ENCODE assay signal across 11 cellular contexts in the genomic region with DNA sequence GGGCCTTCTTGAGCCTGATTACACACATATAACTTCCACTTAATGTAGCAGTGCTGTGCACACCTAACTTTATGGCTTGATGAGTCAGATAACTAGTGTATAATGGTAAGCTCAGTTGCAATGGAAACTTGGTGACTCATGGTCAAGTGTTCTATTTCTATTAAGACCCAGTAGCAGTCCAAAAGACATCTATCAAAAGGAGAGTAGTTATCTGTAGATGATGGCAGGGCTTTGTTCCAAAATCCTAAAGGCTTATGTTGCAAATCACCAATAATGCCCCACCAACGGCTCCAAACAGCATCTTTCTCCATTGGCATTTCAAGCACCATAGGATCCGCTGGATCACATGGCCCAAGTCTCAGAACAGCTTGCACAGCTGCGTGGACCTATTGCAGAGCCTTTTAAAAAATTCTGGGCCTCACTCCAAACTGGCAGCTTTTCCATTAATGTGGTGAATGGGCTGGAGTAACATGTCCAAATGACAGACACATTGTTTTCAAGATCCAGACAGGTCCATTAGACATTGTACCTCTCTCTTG.
DNase-seq lines count a peak whose midpoint lies in the region; ATAC-seq and TF ChIP-seq lines count a peak whose summit lies in the region.
"Had no signal": no experiment of that assay in that cellular context is flagged by ENCODE, and none has a peak within 500 bp of the region (broad histone marks: within the 10 kb centered on the region; RNA-seq: fewer than 3 reads in every experiment).

No MANE protein-coding gene starts in this region.

- H3K27me3 Mint-ChIP-seq in activated naive CD8-positive, alpha-beta T cell treated with anti-CD3 and anti-CD28 coated beads for 36 hours = no peaks in the 10 kb centered on the region

- no peak overlapping the region for H3K4me3 ChIP-seq in AG09309 (ENCODE audit: control insufficient read depth, low read depth, low read length)
- H3K4me3 ChIP-seq in left lung = no peak overlapping the region
- no peak overlapping the region for H3K4me3 ChIP-seq in ascending aorta
- H3K4me3 ChIP-seq: cardiac muscle cell, neural progenitor cell had no signal

- no peak overlapping the region for H3K27ac Mint-ChIP-seq in activated naive CD8-positive, alpha-beta T cell treated with anti-CD3 and anti-CD28 coated beads for 36 hours
- H3K27ac Mint-ChIP-seq: neural progenitor cell had no signal

- no peaks in the 10 kb centered on the region for H3K36me3 ChIP-seq in left lung
- no peaks in the 10 kb centered on the region for H3K36me3 ChIP-seq in ascending aorta
- H3K36me3 ChIP-seq: cardiac muscle cell, neural progenitor cell had no signal

- H3K4me1 Mint-ChIP-seq in activated naive CD8-positive, alpha-beta T cell treated with anti-CD3 and anti-CD28 coated beads for 36 hours = no peaks in the 10 kb centered on the region

- H3K9me3 Mint-ChIP-seq in activated naive CD8-positive, alpha-beta T cell treated with anti-CD3 and anti-CD28 coated beads for 36 hours = no peaks in the 10 kb centered on the region
- H3K9me3 Mint-ChIP-seq: neural progenitor cell had no signal

- TF ChIP-seq CTCF in AG09309 (IDR thresholded peaks at IDR 0.05; ENCODE audit: control insufficient read depth, insufficient read depth, low read depth, low read length, missing control alignments) (no peak), left lung (IDR thresholded peaks at IDR 0.05) (no peak), ascending aorta (IDR thresholded peaks at IDR 0.05) (no peak)

- intact Hi-C loops in left lung (cut with DNase I) (no loop called here), ascending aorta (cut with DNase I) (no loop called here)

- H3K27ac ChIP-seq in left lung = no peak overlapping the region
- no peak overlapping the region for H3K27ac ChIP-seq in ascending aorta
- H3K27ac ChIP-seq: cardiac muscle cell, neural progenitor cell had no signal

- no peaks in the 10 kb centered on the region for H3K27me3 ChIP-seq in left lung
- H3K27me3 ChIP-seq in ascending aorta = no peaks in the 10 kb centered on the region
- H3K27me3 ChIP-seq: cardiac muscle cell, neural progenitor cell had no signal

- H3K36me3 Mint-ChIP-seq in activated naive CD8-positive, alpha-beta T cell treated with anti-CD3 and anti-CD28 coated beads for 36 hours = no peaks in the 10 kb centered on the region
- H3K36me3 Mint-ChIP-seq: neural progenitor cell had no signal

- H3K4me1 ChIP-seq in left lung (no peaks in the 10 kb centered on the region), ascending aorta (no peaks in the 10 kb centered on the region)

- ATAC-seq in left lung (peak; percentile 61), GM21723 (IDR thresholded peaks at IDR 0.05; ENCODE audit: unreplicated experiment) (no peak)

- no peak overlapping the region for H3K4me3 Mint-ChIP-seq in activated naive CD8-positive, alpha-beta T cell treated with anti-CD3 and anti-CD28 coated beads for 36 hours
- H3K4me3 Mint-ChIP-seq: neural progenitor cell had no signal

- DNase-seq in AG09309 (ENCODE audit: low read depth) (peak; percentile 79), LHCN-M2 (ENCODE audit: low read depth) (peak; percentile 85), astrocyte of the hippocampus (ENCODE audit: low read depth, low spot score) (peak; percentile 88), left lung (no peak), pons (ENCODE audit: low spot score) (no peak), ascending aorta (ENCODE audit: low spot score in 2 of 2) (no peak)
- DNase-seq in activated naive CD8-positive, alpha-beta T cell treated with anti-CD3 and anti-CD28 coated beads for 36 hours = no peak
- DNase-seq: activated CD4-positive, alpha-beta T cell treated with anti-CD3 and anti-CD28 coated beads, Interleukin-2, amount 50 U/mL, for 4 hours had no signal

- H3K9me3 ChIP-seq in left lung (peaks cover 0 to 2% of the 10 kb centered on the region in 2 donors), ascending aorta (no peaks in the 10 kb centered on the region)

Comparison
In these comparisons a context has a peak if more than half of its experiments do, and no peak if none do; other contexts are left out.
1. DNase-seq: peak in AG09309 (single experiment), LHCN-M2 (single experiment) and astrocyte of the hippocampus (single experiment); none in left lung (0 of 2), activated naive CD8-positive, alpha-beta T cell treated with anti-CD3 and anti-CD28 coated beads for 36 hours (single experiment), pons (single experiment) and ascending aorta (0 of 2).